ENCODE assay signal across 11 cellular contexts in genomic region chr2:127039387-127040031, GRCh38.
DNase-seq lines count a peak whose midpoint lies in the region; ATAC-seq, FAIRE-seq and TF ChIP-seq lines count a peak whose summit lies in the region.
"Had no signal": no experiment of that assay in that cellular context is flagged by ENCODE, and none has a peak within 500 bp of the region (broad histone marks: within the 10 kb centered on the region; RNA-seq: fewer than 3 reads in every experiment).

No MANE protein-coding gene starts in this region.

- TF ChIP-seq CTCF in GM06990 (IDR thresholded peaks at IDR 0.05; ENCODE audit: insufficient read depth, low read length, poor library complexity, severe bottlenecking) (no peak), Peyer's patch (IDR thresholded peaks at IDR 0.05) (no peak)

- no peak for TF ChIP-seq POLR2A in Peyer's patch (IDR thresholded peaks at IDR 0.05)

- H3K36me3 Mint-ChIP-seq in activated CD8-positive, alpha-beta memory T cell treated with anti-CD3 and anti-CD28 coated beads, Interleukin-2, amount 10 ng/mL, durations not matched to agents 7 days and 5 days = no peaks in the 10 kb centered on the region
- H3K36me3 Mint-ChIP-seq: CD14-positive monocyte had no signal

- FAIRE-seq in GM19239 (lab: Jason Lieb, UNC) = peak; percentile 72

- ATAC-seq in HG02884 (IDR thresholded peaks at IDR 0.05; ENCODE audit: unreplicated experiment) = peak; percentile 85
- ATAC-seq in activated CD8-positive, alpha-beta memory T cell treated with anti-CD3 and anti-CD28 coated beads, Interleukin-2, amount 10 ng/mL, durations not matched to agents 7 days and 5 days = peak; percentile 71

- no peak overlapping the region for H3K27ac ChIP-seq in Peyer's patch
- H3K27ac ChIP-seq: heart right ventricle had no signal

- DNase-seq in GM06990 (ENCODE audit: extremely low read depth, insufficient read length) (peak; percentile 63), GM19239 (ENCODE audit: insufficient read length, low spot score) (no peak), NCI-H510A treated with DMSO at 0.1 percent for 48 hours (lab: John Stamatoyannopoulos, UW) (no peak), NCI-H82 (lab: John Stamatoyannopoulos, UW) (no peak), retina (no peak), Peyer's patch (no peak)
- DNase-seq in activated CD8-positive, alpha-beta memory T cell treated with anti-CD3 and anti-CD28 coated beads, Interleukin-2, amount 10 ng/mL, durations not matched to agents 7 days and 5 days = no peak
- DNase-seq: heart right ventricle had no signal

- no peaks in the 10 kb centered on the region for H3K4me1 ChIP-seq in Peyer's patch
- H3K4me1 ChIP-seq: heart right ventricle had no signal

- no peak overlapping the region for H3K4me3 Mint-ChIP-seq in activated CD8-positive, alpha-beta memory T cell treated with anti-CD3 and anti-CD28 coated beads, Interleukin-2, amount 10 ng/mL, durations not matched to agents 7 days and 5 days
- H3K4me3 Mint-ChIP-seq: CD14-positive monocyte, nephron had no signal

- no peaks in the 10 kb centered on the region for H3K27me3 ChIP-seq in GM06990 (replicated peaks; ENCODE audit: control insufficient read depth, insufficient read depth, low read length)
- H3K27me3 ChIP-seq in Peyer's patch = no peaks in the 10 kb centered on the region
- H3K27me3 ChIP-seq: heart right ventricle had no signal

- CTCF ChIA-PET in activated CD8-positive, alpha-beta memory T cell treated with anti-CD3 and anti-CD28 coated beads, Interleukin-2, amount 10 ng/mL, durations not matched to agents 7 days and 5 days (lab: Charles Lee) = interaction anchor here (0.9 to 3.2 kb wide), 5 partner anchors 11 to 68 kb away, joined by 3 to 15 read pairs (median 3); no protein-coding TSS in a partner anchor

- peaks cover 17% of the 10 kb centered on the region for H3K4me1 Mint-ChIP-seq in activated CD8-positive, alpha-beta memory T cell treated with anti-CD3 and anti-CD28 coated beads, Interleukin-2, amount 10 ng/mL, durations not matched to agents 7 days and 5 days
- H3K4me1 Mint-ChIP-seq: CD14-positive monocyte had no signal

- no peaks in the 10 kb centered on the region for H3K36me3 ChIP-seq in GM06990 (ENCODE audit: control insufficient read depth, insufficient read depth, low read length)
- H3K36me3 ChIP-seq in Peyer's patch = no peaks in the 10 kb centered on the region
- H3K36me3 ChIP-seq: heart right ventricle had no signal

- no peaks in the 10 kb centered on the region for H3K9me3 Mint-ChIP-seq in activated CD8-positive, alpha-beta memory T cell treated with anti-CD3 and anti-CD28 coated beads, Interleukin-2, amount 10 ng/mL, durations not matched to agents 7 days and 5 days (ENCODE audit: low read depth)
- H3K9me3 Mint-ChIP-seq: nephron had no signal

- no peaks in the 10 kb centered on the region for H3K9me3 ChIP-seq in Peyer's patch
- H3K9me3 ChIP-seq: heart right ventricle had no signal

- H3K4me3 ChIP-seq in GM06990 (replicated peaks; ENCODE audit: low read depth, low read length) (no peak overlapping the region), Peyer's patch (no peak overlapping the region)
- H3K4me3 ChIP-seq: heart right ventricle had no signal

- H3K27ac Mint-ChIP-seq in activated CD8-positive, alpha-beta memory T cell treated with anti-CD3 and anti-CD28 coated beads, Interleukin-2, amount 10 ng/mL, durations not matched to agents 7 days and 5 days = no peak overlapping the region

- peaks cover 6% of the 10 kb centered on the region for H3K27me3 Mint-ChIP-seq in activated CD8-positive, alpha-beta memory T cell treated with anti-CD3 and anti-CD28 coated beads, Interleukin-2, amount 10 ng/mL, durations not matched to agents 7 days and 5 days
